In the genomic region with DNA sequence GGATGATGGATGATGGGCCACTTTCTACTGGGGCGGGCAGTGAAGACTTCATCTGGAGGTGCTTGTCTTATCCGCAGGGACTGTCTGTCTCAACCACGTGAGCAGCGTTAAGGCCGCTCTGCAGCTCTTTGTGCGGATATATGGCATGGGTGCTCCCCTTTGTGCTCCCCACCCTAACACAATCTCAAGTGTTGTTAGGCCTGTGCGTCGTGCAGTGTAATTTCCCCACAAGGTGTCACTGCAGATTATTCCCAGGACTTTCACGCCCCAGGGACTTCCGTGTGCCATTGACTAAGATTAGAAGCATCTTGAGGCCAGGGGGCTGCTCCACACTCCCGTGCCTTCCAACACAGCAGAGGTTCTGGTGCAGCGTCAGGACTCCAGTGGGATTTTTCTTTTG, we compare ENCODE assay signal across 3 cellular contexts.
TF ChIP-seq lines count a peak whose summit lies in the region.

No MANE protein-coding gene starts in this region.

TF ChIP-seq in A549, 52 proteins besides CTCF, POLR2A, EP300 and RAD21 (continued from another document):
- TF ChIP-seq MYC (IDR thresholded peaks at IDR 0.05; ENCODE audit: borderline replicate concordance, low read length) (no peak), PHF8 (IDR thresholded peaks at IDR 0.05; ENCODE audit: borderline replicate concordance, low read depth) (no peak), HDAC2 (IDR thresholded peaks at IDR 0.05) (no peak), HES2 (IDR thresholded peaks at IDR 0.05) (no peak), JUNB (IDR thresholded peaks at IDR 0.05) (no peak)

TF ChIP-seq in Ishikawa, 13 proteins besides CTCF, POLR2A, EP300 and RAD21 (continued from another document):
- TF ChIP-seq USF1 (IDR thresholded peaks at IDR 0.05): no peak
- no peak for TF ChIP-seq CREB1 (IDR thresholded peaks at IDR 0.05; ENCODE audit: low read depth)
- no peak for TF ChIP-seq YY1 (IDR thresholded peaks at IDR 0.05; ENCODE audit: low read depth)
- TF ChIP-seq, protein P1, sequence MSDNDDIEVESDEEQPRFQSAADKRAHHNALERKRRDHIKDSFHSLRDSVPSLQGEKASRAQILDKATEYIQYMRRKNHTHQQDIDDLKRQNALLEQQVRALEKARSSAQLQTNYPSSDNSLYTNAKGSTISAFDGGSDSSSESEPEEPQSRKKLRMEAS (IDR thresholded peaks at IDR 0.05): no peak
- no peak for TF ChIP-seq ZBTB7A (IDR thresholded peaks at IDR 0.05; ENCODE audit: low read depth)
- TF ChIP-seq EGR1 (IDR thresholded peaks at IDR 0.05): no peak
- no peak for TF ChIP-seq TAF1 (IDR thresholded peaks at IDR 0.05; ENCODE audit: low read depth)
- no peak for TF ChIP-seq NFIC (IDR thresholded peaks at IDR 0.05)
- no peak for TF ChIP-seq CEBPB (IDR thresholded peaks at IDR 0.05)
- no peak for TF ChIP-seq FOXM1 (IDR thresholded peaks at IDR 0.05; ENCODE audit: borderline replicate concordance, low read depth)
- no peak for TF ChIP-seq REST (IDR thresholded peaks at IDR 0.05; ENCODE audit: low read depth)

TF ChIP-seq in H1, 55 proteins besides CTCF, POLR2A, EP300 and RAD21 (continued from another document):
- TF ChIP-seq, protein P2, sequence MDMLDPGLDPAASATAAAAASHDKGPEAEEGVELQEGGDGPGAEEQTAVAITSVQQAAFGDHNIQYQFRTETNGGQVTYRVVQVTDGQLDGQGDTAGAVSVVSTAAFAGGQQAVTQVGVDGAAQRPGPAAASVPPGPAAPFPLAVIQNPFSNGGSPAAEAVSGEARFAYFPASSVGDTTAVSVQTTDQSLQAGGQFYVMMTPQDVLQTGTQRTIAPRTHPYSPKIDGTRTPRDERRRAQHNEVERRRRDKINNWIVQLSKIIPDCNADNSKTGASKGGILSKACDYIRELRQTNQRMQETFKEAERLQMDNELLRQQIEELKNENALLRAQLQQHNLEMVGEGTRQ (IDR thresholded peaks at IDR 0.05; ENCODE audit: low read length): 0 out of 2 replicates have a peak, but pooled peaks have one; percentile 4
- TF ChIP-seq CBX8 (IDR thresholded peaks at IDR 0.05; ENCODE audit: borderline replicate concordance, low read depth, low read length) (no peak), CTBP2 (IDR thresholded peaks at IDR 0.05; ENCODE audit: borderline replicate concordance, insufficient read depth, insufficient read length, low read length) (no peak)
TF ChIP-seq in H1: peak in this region for 1.
